Comparison of ENCODE assay signal across 1 cellular context in genomic region chr1:180560200-180560867, GRCh38.
A peak's percentile ranks its signal among the peaks of the same experiment; 100 is the strongest.
TF ChIP-seq lines count a peak whose summit lies in the region.

No MANE protein-coding gene starts in this region.

TF ChIP-seq in K562, 482 proteins besides CTCF, POLR2A, EP300 and RAD21:
- TF ChIP-seq SMARCA4 (IDR thresholded peaks at IDR 0.05) (peak; percentile 32; the same call in 1 of the 2 replicates), ZKSCAN8 (CRISPR knock-in tag; IDR thresholded peaks at IDR 0.05) (no peak), JUN (IDR thresholded peaks at IDR 0.05; ENCODE audit: borderline replicate concordance, low read depth, low read length) (no peak), JUN (CRISPR knock-in tag; IDR thresholded peaks at IDR 0.05; ENCODE audit: borderline replicate concordance) (no peak)
TF ChIP-seq in K562: peak in this region for 1.
